9 cellular contexts compared by ENCODE assay signal in genomic region chr6:79076160-79076559, GRCh38. TPM values are rescaled to one million over a fixed set of nuclear protein-coding genes. Genes with fewer than 3 reads are reported as not detected.
DNase-seq lines count a peak whose midpoint lies in the region; ATAC-seq, FAIRE-seq and TF ChIP-seq lines count a peak whose summit lies in the region.
"Had no signal": no experiment of that assay in that cellular context is flagged by ENCODE, and none has a peak within 500 bp of the region (broad histone marks: within the 10 kb centered on the region; RNA-seq: fewer than 3 reads in every experiment).

No MANE protein-coding gene starts in this region.

- no peaks in the 10 kb centered on the region for H3K9me3 ChIP-seq in T-helper 17 cell (ENCODE audit: control insufficient read depth, low read length, poor library complexity, severe bottlenecking)

- CTCF ChIA-PET in activated naive CD4-positive, alpha-beta T cell treated with anti-CD3 and anti-CD28 coated beads for 36 hours (lab: Charles Lee), result interaction anchor here (0.7 to 1.3 kb wide), 3 partner anchors 9 to 14 kb away, joined by 3 to 5 read pairs (median 3); no protein-coding TSS in a partner anchor

- ATAC-seq in T-helper 17 cell, result no peak

- FAIRE-seq in D721Med (lab: Jason Lieb, UNC), result no peak
- FAIRE-seq: islet of Langerhans had no signal

- peaks cover 3% of the 10 kb centered on the region for H3K36me3 Mint-ChIP-seq in activated naive CD4-positive, alpha-beta T cell treated with anti-CD3 and anti-CD28 coated beads for 36 hours (ENCODE audit: low read depth)
- no peaks in the 10 kb centered on the region for H3K36me3 Mint-ChIP-seq in T-helper 17 cell (ENCODE audit: low read depth)

- TF ChIP-seq CTCF in fibroblast of mammary gland (conservative IDR thresholded peaks at IDR 0.05; ENCODE audit: control insufficient read depth, insufficient read depth, low read depth, low read length) (no peak), retinal pigment epithelial cell (conservative IDR thresholded peaks at IDR 0.05; ENCODE audit: low read depth, low read length) (no peak), D721Med (IDR thresholded peaks at IDR 0.05; ENCODE audit: insufficient read depth, missing control alignments) (no peak)

- H3K4me3 ChIP-seq in fibroblast of mammary gland (ENCODE audit: control insufficient read depth, low read depth, low read length) (peak overlapping the region; percentile 54), retinal pigment epithelial cell (ENCODE audit: low read length) (peak overlapping the region; percentile 87)

- no peaks in the 10 kb centered on the region for H3K27me3 Mint-ChIP-seq in activated naive CD4-positive, alpha-beta T cell treated with anti-CD3 and anti-CD28 coated beads for 36 hours (ENCODE audit: low read depth)
- H3K27me3 Mint-ChIP-seq in T-helper 17 cell, result no peaks in the 10 kb centered on the region

- intact Hi-C loops in activated naive CD4-positive, alpha-beta T cell treated with anti-CD3 and anti-CD28 coated beads for 36 hours (cut with micrococcal nuclease), result loop anchor here (1.0 to 10.0 kb wide), 4 partner anchors 36 to 1091 kb away; no protein-coding TSS in a partner anchor

- no peaks in the 10 kb centered on the region for H3K9me3 Mint-ChIP-seq in activated naive CD4-positive, alpha-beta T cell treated with anti-CD3 and anti-CD28 coated beads for 36 hours

- peak; percentile 10 for DNase-seq in activated naive CD4-positive, alpha-beta T cell treated with anti-CD3 and anti-CD28 coated beads for 36 hours
- no peak for DNase-seq in activated naive CD4-positive, alpha-beta T cell (lab: John Stamatoyannopoulos, UW)
- DNase-seq in T-helper 17 cell (no peak), fibroblast of mammary gland (ENCODE audit: low read depth) (peak; percentile 23), retinal pigment epithelial cell (ENCODE audit: low read depth) (no peak), AG20443 (ENCODE audit: low spot score) (no peak), D721Med (ENCODE audit: insufficient read length, low spot score) (no peak), GOT3 (lab: John Stamatoyannopoulos, UW) (no peak)

- H3K4me1 Mint-ChIP-seq in activated naive CD4-positive, alpha-beta T cell treated with anti-CD3 and anti-CD28 coated beads for 36 hours (ENCODE audit: low read depth), result peaks cover 48% of the 10 kb centered on the region
- H3K4me1 Mint-ChIP-seq in T-helper 17 cell, result peaks cover 12% of the 10 kb centered on the region

- H3K27ac Mint-ChIP-seq in activated naive CD4-positive, alpha-beta T cell treated with anti-CD3 and anti-CD28 coated beads for 36 hours, result peak overlapping the region; percentile 92
- peak overlapping the region; percentile 95 for H3K27ac Mint-ChIP-seq in T-helper 17 cell

- peak overlapping the region; percentile 76 for H3K4me3 Mint-ChIP-seq in activated naive CD4-positive, alpha-beta T cell treated with anti-CD3 and anti-CD28 coated beads for 36 hours
- peak overlapping the region; percentile 86 for H3K4me3 Mint-ChIP-seq in T-helper 17 cell

RNA-seq across cellular contexts. Expression of gene PHIP, which starts 1.9 kb away (rescaled TPM):
- total RNA-seq in activated naive CD4-positive, alpha-beta T cell treated with anti-CD3 and anti-CD28 coated beads for 36 hours, result 10 to 100 TPM; 23.0 to 23.5 TPM
- 10 to 100 TPM; 42.5 to 44.4 TPM for total RNA-seq in T-helper 17 cell

Comparison
In these comparisons a context has a peak if more than half of its experiments do, and no peak if none do; other contexts are left out.
1. DNase-seq: peak in activated naive CD4-positive, alpha-beta T cell treated with anti-CD3 and anti-CD28 coated beads for 36 hours (single experiment) and fibroblast of mammary gland (single experiment); none in activated naive CD4-positive, alpha-beta T cell (0 of 4), T-helper 17 cell (0 of 3), retinal pigment epithelial cell (single experiment), AG20443 (single experiment), D721Med (single experiment) and GOT3 (single experiment).